Comparison of ENCODE assay signal across 1 cellular context in genomic region chr17:50534979-50535326, GRCh38.
TF ChIP-seq lines count a peak whose summit lies in the region.

No MANE protein-coding gene starts in this region.

TF ChIP-seq in HepG2, 621 proteins besides CTCF, POLR2A, EP300 and RAD21:
- TF ChIP-seq CERS6 (CRISPR knock-in tag; IDR thresholded peaks at IDR 0.05): no peak
- TF ChIP-seq NKX3-1 (CRISPR knock-in tag; IDR thresholded peaks at IDR 0.05): no peak
- TF ChIP-seq DZIP1 (CRISPR knock-in tag; IDR thresholded peaks at IDR 0.05): peak; percentile 51; the same call in 1 of the 2 replicates
- no peak for TF ChIP-seq AHDC1 (CRISPR knock-in tag; IDR thresholded peaks at IDR 0.05; ENCODE audit: borderline replicate concordance)
- TF ChIP-seq MTF1 (CRISPR knock-in tag; IDR thresholded peaks at IDR 0.05): no peak
- no peak for TF ChIP-seq ZFX (CRISPR knock-in tag; IDR thresholded peaks at IDR 0.05; ENCODE audit: low read depth)
TF ChIP-seq in HepG2: peak in this region for 1.
